Comparison of ENCODE assay signal across 16 cellular contexts in the genomic region with DNA sequence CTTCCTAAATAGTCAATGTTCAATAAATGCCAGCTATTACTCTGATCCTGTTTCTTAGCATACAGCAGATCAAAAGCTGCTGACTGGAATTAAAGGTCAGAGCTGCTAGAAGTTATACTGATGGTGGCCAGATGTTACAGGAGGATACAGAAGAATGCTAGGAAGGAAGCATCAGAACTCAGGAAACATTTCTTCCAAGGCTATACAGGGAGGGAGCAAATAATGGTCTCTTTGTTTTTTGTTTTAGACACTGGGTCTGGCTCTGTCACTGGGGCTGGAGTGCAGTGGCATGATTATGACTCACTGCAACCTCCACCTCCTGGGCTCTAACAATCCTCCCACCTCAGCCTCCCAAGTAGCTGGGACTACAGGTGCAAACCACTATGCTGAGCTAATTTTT.
DNase-seq lines count a peak whose midpoint lies in the region; ATAC-seq lines count a peak whose summit lies in the region.
"Had no signal": no experiment of that assay in that cellular context is flagged by ENCODE, and none has a peak within 500 bp of the region (broad histone marks: within the 10 kb centered on the region; RNA-seq: fewer than 3 reads in every experiment).

No MANE protein-coding gene starts in this region.

- no peak for ATAC-seq in GM18873 (IDR thresholded peaks at IDR 0.05; ENCODE audit: low FRiP score, unreplicated experiment)
- ATAC-seq: A549, GM23338, HepG2 had no signal

- peak; percentile 12 for DNase-seq in Daoy (ENCODE audit: low read depth)
- DNase-seq in dermis blood vessel endothelial cell, result peak; percentile 61
- peak; percentile 27 for DNase-seq in fibroblast of gingiva (ENCODE audit: low read depth)
- no peak for DNase-seq in activated CD4-positive, alpha-beta T cell treated with anti-CD3 and anti-CD28 coated beads, Interleukin-2, amount 50 U/mL, for 48 hours
- no peak for DNase-seq in NOMO-1 treated with dmso at 0.1 percent for 144 hours (lab: John Stamatoyannopoulos, UW; ENCODE audit: unreplicated experiment)
- no peak for DNase-seq in NCI-H146 (lab: John Stamatoyannopoulos, UW)
- DNase-seq: BE2C; CD4-positive, alpha-beta memory T cell; COR-L47; DND-41; GF-D8; H9 had no signal

Comparison
In these comparisons a context has a peak if more than half of its experiments do, and no peak if none do; other contexts are left out.
1. DNase-seq: peak in Daoy (single experiment), dermis blood vessel endothelial cell (single experiment) and fibroblast of gingiva (single experiment); none in activated CD4-positive, alpha-beta T cell treated with anti-CD3 and anti-CD28 coated beads, Interleukin-2, amount 50 U/mL, for 48 hours (0 of 2), NOMO-1 treated with dmso at 0.1 percent for 144 hours (single experiment) and NCI-H146 (single experiment).